10 cellular contexts compared by ENCODE assay signal in genomic region chr13:91185294-91185863, GRCh38.
DNase-seq lines count a peak whose midpoint lies in the region; ATAC-seq and TF ChIP-seq lines count a peak whose summit lies in the region.
"Had no signal": no experiment of that assay in that cellular context is flagged by ENCODE, and none has a peak within 500 bp of the region (broad histone marks: within the 10 kb centered on the region; RNA-seq: fewer than 3 reads in every experiment).

No MANE protein-coding gene starts in this region.

- H4K20me1 ChIP-seq in PC-9 (ENCODE audit: insufficient read depth) (no peaks in the 10 kb centered on the region), fibroblast of lung (ENCODE audit: control insufficient read depth, extremely low read depth, insufficient read depth, low read length) (no peaks in the 10 kb centered on the region)
- H4K20me1 ChIP-seq: BLaER1 had no signal

- intact Hi-C loops in PC-9 (cut with micrococcal nuclease; ENCODE audit: unreplicated experiment): loop anchor here (1.0 to 10.0 kb wide), 2 partner anchors 51 to 111 kb away; no protein-coding TSS in a partner anchor
- intact Hi-C loops in posterior vena cava (cut with DNase I): no loop called here
- intact Hi-C loops in sciatic nerve (cut with DNase I): no loop called here

- no peaks in the 10 kb centered on the region for H3K9me3 ChIP-seq in PC-9 (ENCODE audit: insufficient read depth, low read depth)
- H3K9me3 ChIP-seq in fibroblast of lung (ENCODE audit: control insufficient read depth, insufficient read depth, low read depth, low read length): no peaks in the 10 kb centered on the region
- H3K9me3 ChIP-seq in thoracic aorta: no peaks in the 10 kb centered on the region
- H3K9me3 ChIP-seq: BLaER1 had no signal

- H3K4me2 ChIP-seq in PC-9 (no peak overlapping the region), fibroblast of lung (ENCODE audit: extremely low read depth, insufficient read depth, low read length) (no peak overlapping the region)
- H3K4me2 ChIP-seq: BLaER1 had no signal

- H3K27me3 ChIP-seq in PC-9 (ENCODE audit: insufficient read depth, low read depth) (no peaks in the 10 kb centered on the region), fibroblast of lung (ENCODE audit: control insufficient read depth, insufficient read depth, low read length) (no peaks in the 10 kb centered on the region), thoracic aorta (replicated peaks; ENCODE audit: insufficient read depth) (no peaks in the 10 kb centered on the region)
- H3K27me3 ChIP-seq: BLaER1 had no signal

- H2AFZ ChIP-seq in PC-9: no peak overlapping the region
- H2AFZ ChIP-seq in fibroblast of lung (ENCODE audit: low read length): no peak overlapping the region

- no peaks in the 10 kb centered on the region for H3K36me3 ChIP-seq in PC-9 (ENCODE audit: low read depth)
- no peaks in the 10 kb centered on the region for H3K36me3 ChIP-seq in fibroblast of lung (ENCODE audit: control insufficient read depth, insufficient read depth, low read length)
- H3K36me3 ChIP-seq in thoracic aorta: no peaks in the 10 kb centered on the region
- H3K36me3 ChIP-seq: BLaER1 had no signal

- H3K4me3 ChIP-seq in PC-9 (no peak overlapping the region), fibroblast of lung (replicated peaks in 1 of 4; ENCODE audit: control extremely low read depth in 1 of 4, insufficient read depth in 1 of 4, low read depth in 3 of 4, low read length in 4 of 4) (no peak overlapping the region), thoracic aorta (no peak overlapping the region)
- H3K4me3 ChIP-seq: BLaER1 had no signal

- peak; percentile 38 for DNase-seq in NCI-H510A treated with DMSO at 0.1 percent for 48 hours (lab: John Stamatoyannopoulos, UW)
- DNase-seq in NCI-H510A (lab: John Stamatoyannopoulos, UW): no peak
- no peak for DNase-seq in PC-9
- peak; percentile 23 to 57 for DNase-seq in fibroblast of lung (ENCODE audit: low read depth in 2 of 2)
- DNase-seq in thoracic aorta (ENCODE audit: low spot score): no peak
- no peak for DNase-seq in posterior vena cava (ENCODE audit: low spot score)
- no peak for DNase-seq in sciatic nerve (ENCODE audit: low spot score)
- DNase-seq: immature natural killer cell had no signal

- POLR2A ChIA-PET in PC-9 (lab: Charles Lee; ENCODE audit: unreplicated experiment): no interaction called here

- CTCF ChIA-PET in PC-9 (lab: Charles Lee): interaction anchor here (1.8 kb wide), 1 partner anchor 107 kb away, joined by 10 read pairs; no protein-coding TSS in a partner anchor

- no peaks in the 10 kb centered on the region for H3K9me2 ChIP-seq in PC-9 (ENCODE audit: insufficient read depth)

- H3F3A ChIP-seq in PC-9 (ENCODE audit: insufficient read depth, low read depth): no peaks in the 10 kb centered on the region

- ATAC-seq in thoracic aorta (ENCODE audit: insufficient number of reproducible peaks, low FRiP score, low read depth): no peak
- no peak for ATAC-seq in sciatic nerve
- ATAC-seq in HG03378 (IDR thresholded peaks at IDR 0.05; ENCODE audit: unreplicated experiment): no peak

- H3K79me2 ChIP-seq in PC-9 (ENCODE audit: low read depth): no peaks in the 10 kb centered on the region
- no peaks in the 10 kb centered on the region for H3K79me2 ChIP-seq in fibroblast of lung (ENCODE audit: control insufficient read depth, insufficient read depth, low read length)

- no peak overlapping the region for H3K9ac ChIP-seq in fibroblast of lung (ENCODE audit: insufficient read depth, low read length)
- H3K9ac ChIP-seq: BLaER1 had no signal

- H3K4me1 ChIP-seq in PC-9 (replicated peaks; ENCODE audit: insufficient read depth) (no peaks in the 10 kb centered on the region), fibroblast of lung (ENCODE audit: control insufficient read depth, extremely low read depth, insufficient read depth, low read length) (no peaks in the 10 kb centered on the region), thoracic aorta (ENCODE audit: control insufficient read depth in 1 of 2, low read depth in 2 of 2) (peaks cover 0 to 4% of the 10 kb centered on the region in 2 donors)
- H3K4me1 ChIP-seq: BLaER1 had no signal

- TF ChIP-seq CTCF in PC-9 (conservative IDR thresholded peaks at IDR 0.05) (peak; percentile 51), fibroblast of lung (conservative IDR thresholded peaks at IDR 0.05 in 1 of 2, IDR thresholded peaks at IDR 0.05 in 1 of 2; ENCODE audit: low read depth in 1 of 2, low read length in 2 of 2) (peak in 1 of 2 donors; percentile 34), thoracic aorta (IDR thresholded peaks at IDR 0.05) (peak; percentile 40)

- BruUV-seq in PC-9 (replicated peaks; lab: Mats Ljungman, UMichigan): no TSS peak

- H3K27ac ChIP-seq in PC-9 (no peak overlapping the region), fibroblast of lung (ENCODE audit: insufficient read depth, low read length) (no peak overlapping the region), thoracic aorta (no peak overlapping the region)
- H3K27ac ChIP-seq: BLaER1 had no signal

Comparison
In these comparisons a context has a peak if more than half of its experiments do, and no peak if none do; other contexts are left out.
1. DNase-seq: peak in NCI-H510A treated with DMSO at 0.1 percent for 48 hours (single experiment) and fibroblast of lung (2 of 2); none in NCI-H510A (single experiment), PC-9 (0 of 2), thoracic aorta (single experiment), posterior vena cava (single experiment) and sciatic nerve (single experiment).